17 cellular contexts compared by ENCODE assay signal in the genomic region with DNA sequence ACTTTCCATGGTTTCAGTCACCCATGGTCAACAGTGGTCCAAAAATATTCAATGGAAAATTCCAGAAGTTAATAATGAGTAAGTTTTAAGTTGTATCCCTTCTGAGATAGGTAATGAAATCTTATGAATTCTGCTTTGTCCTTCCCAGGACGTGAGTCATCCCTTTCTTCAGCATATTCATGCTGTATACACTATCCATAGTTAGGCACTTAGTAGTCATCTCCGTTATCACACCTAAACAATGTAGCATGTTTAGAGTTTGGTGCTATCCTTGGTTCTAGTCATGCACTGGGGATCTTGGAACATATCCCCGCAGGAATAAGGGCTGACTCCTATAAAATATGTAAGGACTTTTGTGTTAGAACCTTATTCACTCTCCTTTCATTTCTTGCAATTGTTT.
"Had no signal": no experiment of that assay in that cellular context is flagged by ENCODE, and none has a peak within 500 bp of the region (broad histone marks: within the 10 kb centered on the region; RNA-seq: fewer than 3 reads in every experiment).

No MANE protein-coding gene starts in this region.

- H3K4me3 Mint-ChIP-seq: activated B cell treated with CpG ODN at 0.5 μM for 24 hours; activated CD4-positive, alpha-beta T cell treated with anti-CD3 and anti-CD28 coated beads, Interleukin-2, amount 10 ng/mL, durations not matched to agents 24 days and 14 days; activated naive CD8-positive, alpha-beta T cell treated with anti-CD3 and anti-CD28 coated beads, Interleukin-2, amount 50 U/mL, for 24 hours; activated T-helper 17 cell treated with anti-CD3 and anti-CD28 coated beads, Interleukin-2, amount 50 U/mL, for 72 hours; naive thymus-derived CD4-positive, alpha-beta T cell had no signal

- H3K36me3 ChIP-seq: ascending aorta, gastroesophageal sphincter, heart right ventricle, left lung, ovary, suprapubic skin, upper lobe of right lung had no signal

- H3K4me1 ChIP-seq: ascending aorta, gastroesophageal sphincter, heart right ventricle, left lung, suprapubic skin, upper lobe of right lung had no signal

- H3K27ac ChIP-seq: ascending aorta, gastroesophageal sphincter, heart right ventricle, left lung, ovary, suprapubic skin, upper lobe of right lung had no signal

- H3K27ac Mint-ChIP-seq: activated B cell treated with CpG ODN at 0.5 μM for 24 hours; activated CD4-positive, alpha-beta T cell treated with anti-CD3 and anti-CD28 coated beads, Interleukin-2, amount 10 ng/mL, durations not matched to agents 24 days and 14 days; activated naive CD8-positive, alpha-beta T cell treated with anti-CD3 and anti-CD28 coated beads, Interleukin-2, amount 50 U/mL, for 24 hours; activated T-helper 17 cell treated with anti-CD3 and anti-CD28 coated beads, Interleukin-2, amount 50 U/mL, for 72 hours; naive thymus-derived CD4-positive, alpha-beta T cell had no signal

- H3K27me3 Mint-ChIP-seq: activated B cell treated with CpG ODN at 0.5 μM for 24 hours; activated CD4-positive, alpha-beta T cell treated with anti-CD3 and anti-CD28 coated beads, Interleukin-2, amount 10 ng/mL, durations not matched to agents 24 days and 14 days; activated naive CD8-positive, alpha-beta T cell treated with anti-CD3 and anti-CD28 coated beads, Interleukin-2, amount 50 U/mL, for 24 hours; activated T-helper 17 cell treated with anti-CD3 and anti-CD28 coated beads, Interleukin-2, amount 50 U/mL, for 72 hours; naive thymus-derived CD4-positive, alpha-beta T cell had no signal

- H3K27me3 ChIP-seq: ascending aorta, gastroesophageal sphincter, heart right ventricle, left lung, ovary, suprapubic skin, upper lobe of right lung had no signal

- FAIRE-seq: colon had no signal

- H3K4me1 Mint-ChIP-seq: activated B cell treated with CpG ODN at 0.5 μM for 24 hours; activated CD4-positive, alpha-beta T cell treated with anti-CD3 and anti-CD28 coated beads, Interleukin-2, amount 10 ng/mL, durations not matched to agents 24 days and 14 days; activated naive CD8-positive, alpha-beta T cell treated with anti-CD3 and anti-CD28 coated beads, Interleukin-2, amount 50 U/mL, for 24 hours; activated T-helper 17 cell treated with anti-CD3 and anti-CD28 coated beads, Interleukin-2, amount 50 U/mL, for 72 hours; naive thymus-derived CD4-positive, alpha-beta T cell had no signal

- H3K4me3 ChIP-seq: ascending aorta, gastroesophageal sphincter, heart right ventricle, left lung, mucosa of descending colon, ovary, suprapubic skin, upper lobe of right lung had no signal

- ATAC-seq: activated naive CD8-positive, alpha-beta T cell treated with anti-CD3 and anti-CD28 coated beads, Interleukin-2, amount 50 U/mL, for 24 hours; activated T-helper 17 cell treated with anti-CD3 and anti-CD28 coated beads, Interleukin-2, amount 50 U/mL, for 72 hours; gastroesophageal sphincter; heart right ventricle; left lung; mucosa of descending colon; naive thymus-derived CD4-positive, alpha-beta T cell; sciatic nerve; stimulated activated naive CD8-positive, alpha-beta T cell treated with anti-CD3 and anti-CD28 coated beads, Interleukin-15, Interleukin-2, amounts not matched to agents 100 U/mL and 50 U/mL, for 24 hours; upper lobe of right lung had no signal

- H3K36me3 Mint-ChIP-seq: naive thymus-derived CD4-positive, alpha-beta T cell had no signal

- H3K9me3 Mint-ChIP-seq: activated CD4-positive, alpha-beta T cell treated with anti-CD3 and anti-CD28 coated beads, Interleukin-2, amount 10 ng/mL, durations not matched to agents 24 days and 14 days had no signal

- DNase-seq: activated B cell treated with CpG ODN at 0.5 μM for 24 hours; activated CD4-positive, alpha-beta T cell treated with anti-CD3 and anti-CD28 coated beads, Interleukin-2, amount 10 ng/mL, durations not matched to agents 24 days and 14 days; activated naive CD4-positive, alpha-beta T cell treated with Interleukin-2 at 50 U/mL for 16 hours; activated naive CD8-positive, alpha-beta T cell treated with anti-CD3 and anti-CD28 coated beads, Interleukin-2, amount 50 U/mL, for 24 hours; heart right ventricle; left lung; mucosa of descending colon; naive thymus-derived CD4-positive, alpha-beta T cell; ovary; stimulated activated naive CD8-positive, alpha-beta T cell treated with anti-CD3 and anti-CD28 coated beads, Interleukin-15, Interleukin-2, amounts not matched to agents 100 U/mL and 50 U/mL, for 24 hours; upper lobe of right lung had no signal

- H3K9me3 ChIP-seq: ascending aorta, gastroesophageal sphincter, left lung, mucosa of descending colon, ovary, suprapubic skin, upper lobe of right lung had no signal
